Comparison of ENCODE assay signal across 1 cellular context in genomic region chr5:78793907-78794687, GRCh38.
TF ChIP-seq lines count a peak whose summit lies in the region.

No MANE protein-coding gene starts in this region.

TF ChIP-seq in GM23338, 12 proteins besides CTCF, POLR2A, EP300 and RAD21 (continued from another document):
- TF ChIP-seq ZNF462 (CRISPR knock-in tag; IDR thresholded peaks at IDR 0.05), result no peak
